1 cellular context compared by ENCODE assay signal in genomic region chr4:152106113-152106763, GRCh38.
TF ChIP-seq lines count a peak whose summit lies in the region.

No MANE protein-coding gene starts in this region.

TF ChIP-seq in K562, 482 proteins besides CTCF, POLR2A, EP300 and RAD21 (continued from another document and continues in another):
- TF ChIP-seq AFF4 (CRISPR knock-in tag; IDR thresholded peaks at IDR 0.05) (no peak), HDAC3 (IDR thresholded peaks at IDR 0.05; ENCODE audit: borderline replicate concordance, partially characterized antibody) (no peak), E2F4 (CRISPR knock-in tag; IDR thresholded peaks at IDR 0.05; ENCODE audit: low read depth) (no peak), FOSL1 (tag; conservative IDR thresholded peaks at IDR 0.05) (peak; percentile 94), ATF7 (IDR thresholded peaks at IDR 0.05) (peak; percentile 38; the same call in 1 of the 2 replicates), CREB1 (IDR thresholded peaks at IDR 0.05) (no peak), CREB1 (CRISPR knock-in tag; IDR thresholded peaks at IDR 0.05) (no peak), ZMIZ1 (IDR thresholded peaks at IDR 0.05; ENCODE audit: low read depth in 2 of 2, low read length in 2 of 2) (no peak), HDAC1 (IDR thresholded peaks at IDR 0.05) (no peak), NKRF (IDR thresholded peaks at IDR 0.05; ENCODE audit: borderline replicate concordance) (no peak), STAG1 (CRISPR knock-in tag; IDR thresholded peaks at IDR 0.05; ENCODE audit: borderline replicate concordance) (no peak), KDM4B (IDR thresholded peaks at IDR 0.05; ENCODE audit: borderline replicate concordance in 2 of 2, low read depth in 1 of 2) (no peak), LEF1 (IDR thresholded peaks at IDR 0.05) (no peak), CREM (IDR thresholded peaks at IDR 0.05; ENCODE audit: low read depth) (no peak; the same call in 1 of the 2 replicates), MAZ (CRISPR knock-in tag; conservative IDR thresholded peaks at IDR 0.05 in 1 of 2, IDR thresholded peaks at IDR 0.05 in 1 of 2) (no peak), BRF1 (IDR thresholded peaks at IDR 0.05; ENCODE audit: borderline replicate concordance, extremely low read depth, insufficient read length) (no peak), ETV6 (IDR thresholded peaks at IDR 0.05; ENCODE audit: borderline replicate concordance in 1 of 2, low read depth in 2 of 2, low read length in 1 of 2) (peak in 1 of 2 experiments; percentile 64; a peak in 1 of 4 replicates), ETV6 (CRISPR knock-in tag; IDR thresholded peaks at IDR 0.05; ENCODE audit: borderline replicate concordance) (no peak), NCOA2 (IDR thresholded peaks at IDR 0.05; ENCODE audit: partially characterized antibody in 2 of 2) (no peak), HLTF (IDR thresholded peaks at IDR 0.05) (no peak), POLR3G (IDR thresholded peaks at IDR 0.05; ENCODE audit: extremely low read depth, insufficient read length, insufficient replicate concordance) (no peak), ZNF23 (CRISPR knock-in tag; IDR thresholded peaks at IDR 0.05) (no peak), GABPA (tag; conservative IDR thresholded peaks at IDR 0.05; ENCODE audit: low read depth) (peak; percentile 59), CCNT2 (IDR thresholded peaks at IDR 0.05; ENCODE audit: borderline replicate concordance, extremely low read depth, insufficient read length, low read depth, low read length) (no peak), ZNF253 (CRISPR knock-in tag; conservative IDR thresholded peaks at IDR 0.05) (no peak), GTF2A2 (tag; IDR thresholded peaks at IDR 0.05) (no peak), SNIP1 (IDR thresholded peaks at IDR 0.05; ENCODE audit: low read depth) (no peak), ZNF695 (CRISPR knock-in tag; IDR thresholded peaks at IDR 0.05) (no peak), JUN (IDR thresholded peaks at IDR 0.05; ENCODE audit: borderline replicate concordance, low read depth, low read length) (0 out of 2 replicates have a peak, but pooled peaks have one; percentile 22), JUN (CRISPR knock-in tag; IDR thresholded peaks at IDR 0.05; ENCODE audit: borderline replicate concordance) (no peak), ZNF316 (IDR thresholded peaks at IDR 0.05) (peak; percentile 99), ETV1 (tag; conservative IDR thresholded peaks at IDR 0.05; ENCODE audit: low read depth) (0 out of 2 replicates have a peak, but pooled peaks have one; percentile 27), C11orf30 (IDR thresholded peaks at IDR 0.05; ENCODE audit: low read depth) (peak; percentile 100), SMARCE1 (IDR thresholded peaks at IDR 0.05) (no peak), HCFC1 (IDR thresholded peaks at IDR 0.05; ENCODE audit: low read depth, low read length) (no peak), ZNF217 (CRISPR knock-in tag; IDR thresholded peaks at IDR 0.05) (no peak), SMARCA4 (IDR thresholded peaks at IDR 0.05) (peak; percentile 43; the same call in 1 of the 2 replicates), ZNF76 (CRISPR knock-in tag; IDR thresholded peaks at IDR 0.05; ENCODE audit: borderline replicate concordance) (no peak), ZNF282 (CRISPR knock-in tag; IDR thresholded peaks at IDR 0.05) (no peak), TAF7 (tag; IDR thresholded peaks at IDR 0.05) (no peak), MAFG (tag; conservative IDR thresholded peaks at IDR 0.05) (peak; percentile 99), BACH1 (tag; IDR thresholded peaks at IDR 0.05) (peak; percentile 99), RB1 (IDR thresholded peaks at IDR 0.05; ENCODE audit: low read depth) (no peak), ZNF785 (CRISPR knock-in tag; IDR thresholded peaks at IDR 0.05) (no peak), BMI1 (IDR thresholded peaks at IDR 0.05; ENCODE audit: low read length) (no peak), TRIM24 (IDR thresholded peaks at IDR 0.05) (no peak), ZNF561 (CRISPR knock-in tag; conservative IDR thresholded peaks at IDR 0.05) (no peak), ZBTB26 (CRISPR knock-in tag; IDR thresholded peaks at IDR 0.05) (no peak), HNRNPH1 (optimal IDR thresholded peaks at IDR 0.05; ENCODE audit: low read depth, low read length) (no peak), THRAP3 (IDR thresholded peaks at IDR 0.05; ENCODE audit: borderline replicate concordance) (no peak), SRSF9 (IDR thresholded peaks at IDR 0.05; ENCODE audit: borderline replicate concordance, low read depth, low read length) (no peak), ZNF143 (CRISPR knock-in tag; IDR thresholded peaks at IDR 0.05) (no peak)
